11 cellular contexts compared by ENCODE assay signal in genomic region chr10:8088504-8088903, GRCh38. TPM values are rescaled to one million over a fixed set of nuclear protein-coding genes. Genes with fewer than 3 reads are reported as not detected.
DNase-seq lines count a peak whose midpoint lies in the region; ATAC-seq and TF ChIP-seq lines count a peak whose summit lies in the region.
"Had no signal": no experiment of that assay in that cellular context is flagged by ENCODE, and none has a peak within 500 bp of the region (broad histone marks: within the 10 kb centered on the region; RNA-seq: fewer than 3 reads in every experiment).

No MANE protein-coding gene starts in this region.

- H3K27ac Mint-ChIP-seq in endodermal cell: no peak overlapping the region

- DNase-seq in activated CD4-positive, alpha-beta T cell treated with anti-CD3 and anti-CD28 coated beads for 4 hours: peak; percentile 14 to 17
- no peak for DNase-seq in activated CD4-positive, alpha-beta T cell treated with anti-CD3 and anti-CD28 coated beads for 1 hour
- peak; percentile 16 for DNase-seq in T-helper 9 cell
- peak; percentile 12 for DNase-seq in sigmoid colon
- DNase-seq in endodermal cell: no peak
- no peak for DNase-seq in pons (ENCODE audit: low spot score)
- DNase-seq: NCI-H2029 treated with DMSO at 0.1 percent for 48 hours, SK-N-SH had no signal

- no peaks in the 10 kb centered on the region for H3K9me3 Mint-ChIP-seq in endodermal cell

- no peak for TF ChIP-seq EP300 in sigmoid colon (IDR thresholded peaks at IDR 0.05)

- TF ChIP-seq POLR2A in sigmoid colon (IDR thresholded peaks at IDR 0.05): no peak

- peaks cover 18% of the 10 kb centered on the region for H3K27me3 Mint-ChIP-seq in endodermal cell (ENCODE audit: insufficient read depth)

- intact Hi-C loops in sigmoid colon (cut with DNase I): no loop called here

- peaks cover 14% of the 10 kb centered on the region for H3K4me1 Mint-ChIP-seq in endodermal cell

- no peaks in the 10 kb centered on the region for H3K4me1 ChIP-seq in sigmoid colon
- H3K4me1 ChIP-seq in endodermal cell (ENCODE audit: control insufficient read depth, insufficient read depth, low read length): no peaks in the 10 kb centered on the region

- 34 to 59% methylated on average over 6 of the region's 6 CpGs for WGBS in sigmoid colon, 2 donors
- 84 to 90% methylated on average over 2 to 5 of the region's 6 CpGs for WGBS in endodermal cell (ENCODE audit: insufficient coverage in 1 of 2, insufficient read length in 1 of 2), 2 experiments

- H3K4me3 Mint-ChIP-seq in endodermal cell: no peak overlapping the region

- no peaks in the 10 kb centered on the region for H3K36me3 Mint-ChIP-seq in endodermal cell (ENCODE audit: low read depth)

- H3K4me3 ChIP-seq in sigmoid colon (no peak overlapping the region), endodermal cell (ENCODE audit: low read length) (no peak overlapping the region)

- ATAC-seq in HG02610 (IDR thresholded peaks at IDR 0.05; ENCODE audit: unreplicated experiment): peak; percentile 70
- ATAC-seq in HG03457 (IDR thresholded peaks at IDR 0.05; ENCODE audit: unreplicated experiment): no peak

- no peak overlapping the region for H3K9ac ChIP-seq in endodermal cell (ENCODE audit: extremely low read depth, low read length, poor library complexity, severe bottlenecking)
- H3K9ac ChIP-seq: SK-N-SH had no signal

- H3K27ac ChIP-seq in sigmoid colon (no peak overlapping the region), endodermal cell (ENCODE audit: low read depth, low read length) (no peak overlapping the region)

- H3K27me3 ChIP-seq in sigmoid colon: peaks cover 0 to 5% (median 0%) of the 10 kb centered on the region in 3 donors
- no peaks in the 10 kb centered on the region for H3K27me3 ChIP-seq in endodermal cell (ENCODE audit: control insufficient read depth, insufficient read depth, low read length, poor library complexity, severe bottlenecking)

- H3K36me3 ChIP-seq in sigmoid colon (no peaks in the 10 kb centered on the region), endodermal cell (ENCODE audit: control insufficient read depth, insufficient read depth, low read length) (no peaks in the 10 kb centered on the region)

- H3K9me3 ChIP-seq in sigmoid colon (no peaks in the 10 kb centered on the region), endodermal cell (ENCODE audit: control insufficient read depth, low read length) (no peaks in the 10 kb centered on the region)
- H3K9me3 ChIP-seq: SK-N-SH had no signal

- TF ChIP-seq CTCF in sigmoid colon (IDR thresholded peaks at IDR 0.05): no peak
- no peak for TF ChIP-seq CTCF in endodermal cell (conservative IDR thresholded peaks at IDR 0.05)

RNA-seq across cellular contexts. Expression of gene GATA3, which starts 34.0 kb away (rescaled TPM):
- not detected for total RNA-seq in sigmoid colon
- 1 to 10 TPM in 2 of 3 donors, not detected in 1; 1.2 to 2.1 TPM for polyA plus RNA-seq in sigmoid colon
- 100 to 1,000 TPM in 1 of 2 donors, 10 to 100 TPM in 1; 51.3 to 103 TPM for total RNA-seq in endodermal cell
- polyA plus RNA-seq in endodermal cell (2013, experiment 1 of 2): 6.0 TPM
- 6.7 TPM for polyA plus RNA-seq in endodermal cell (2013, experiment 2 of 2)
- total RNA-seq: fibroblast of villous mesenchyme had no signal

Comparison
In these comparisons a context has a peak if more than half of its experiments do, and no peak if none do; other contexts are left out.
1. DNase-seq: peak in activated CD4-positive, alpha-beta T cell treated with anti-CD3 and anti-CD28 coated beads for 4 hours (2 of 2), T-helper 9 cell (single experiment) and sigmoid colon (single experiment); none in activated CD4-positive, alpha-beta T cell treated with anti-CD3 and anti-CD28 coated beads for 1 hour (single experiment), endodermal cell (single experiment) and pons (single experiment).
2. RNA of gene GATA3, which starts 34.0 kb away (total RNA-seq): 51.3 to 103 TPM in endodermal cell; not detected in sigmoid colon; every median in the first group is over 10 times any median in the second.